ENCODE assay signal across 13 cellular contexts in genomic region chr1:31739281-31739853, GRCh38. TPM values are rescaled to one million over a fixed set of nuclear protein-coding genes. Genes with fewer than 3 reads are reported as not detected.
DNase-seq lines count a peak whose midpoint lies in the region; ATAC-seq and TF ChIP-seq lines count a peak whose summit lies in the region.
"Had no signal": no experiment of that assay in that cellular context is flagged by ENCODE, and none has a peak within 500 bp of the region (broad histone marks: within the 10 kb centered on the region; RNA-seq: fewer than 3 reads in every experiment).

No MANE protein-coding gene starts in this region.

- no peaks in the 10 kb centered on the region for H3K9me3 Mint-ChIP-seq in CD8-positive, alpha-beta memory T cell
- H3K9me3 Mint-ChIP-seq in naive thymus-derived CD4-positive, alpha-beta T cell = no peaks in the 10 kb centered on the region
- H3K9me3 Mint-ChIP-seq in mesothelial cell of epicardium = no peaks in the 10 kb centered on the region

- no peaks in the 10 kb centered on the region for H3K36me3 Mint-ChIP-seq in CD8-positive, alpha-beta memory T cell
- H3K36me3 Mint-ChIP-seq in naive thymus-derived CD4-positive, alpha-beta T cell = no peaks in the 10 kb centered on the region
- no peaks in the 10 kb centered on the region for H3K36me3 Mint-ChIP-seq in mesothelial cell of epicardium

- peak overlapping the region in 5 of 8 donors; percentile 2 to 69 (median 51) for H3K27ac Mint-ChIP-seq in CD8-positive, alpha-beta memory T cell
- peak overlapping the region in 4 of 9 donors; percentile 1 to 73 (median 50) for H3K27ac Mint-ChIP-seq in naive thymus-derived CD4-positive, alpha-beta T cell
- H3K27ac Mint-ChIP-seq in mesothelial cell of epicardium = no peak overlapping the region

- CTCF ChIA-PET in CD8-positive, alpha-beta memory T cell (lab: Charles Lee) = no interaction called here
- CTCF ChIA-PET in naive thymus-derived CD4-positive, alpha-beta T cell (lab: Charles Lee) = no interaction called here

- H3K27me3 Mint-ChIP-seq in CD8-positive, alpha-beta memory T cell = no peaks in the 10 kb centered on the region
- no peaks in the 10 kb centered on the region for H3K27me3 Mint-ChIP-seq in naive thymus-derived CD4-positive, alpha-beta T cell
- peaks cover 4% of the 10 kb centered on the region for H3K27me3 Mint-ChIP-seq in mesothelial cell of epicardium (ENCODE audit: low read depth)

- H3K4me3 ChIP-seq in CD8-positive, alpha-beta memory T cell (ENCODE audit: low read length) = no peak overlapping the region
- H3K4me3 ChIP-seq in SK-N-MC = peak overlapping the region; percentile 28; the same call in 1 of the 2 replicates
- H3K4me3 ChIP-seq in naive thymus-derived CD4-positive, alpha-beta T cell (ENCODE audit: low read length) = no peak overlapping the region
- no peak overlapping the region for H3K4me3 ChIP-seq in mesendoderm (ENCODE audit: low read length)
- no peak overlapping the region for H3K4me3 ChIP-seq in WERI-Rb-1 (ENCODE audit: low read depth, low read length)
- H3K4me3 ChIP-seq: SJCRH30, thoracic aorta had no signal

- H3K4ac ChIP-seq in mesendoderm (ENCODE audit: low read depth, low read length) = no peak overlapping the region

- ATAC-seq in naive thymus-derived CD4-positive, alpha-beta T cell = peak; percentile 57

- H2AK5ac ChIP-seq in mesendoderm (ENCODE audit: low read length) = no peak overlapping the region

- peaks cover 9% of the 10 kb centered on the region for H3K4me1 ChIP-seq in CD8-positive, alpha-beta memory T cell (ENCODE audit: insufficient read depth, low read length)
- peaks cover 0 to 7% of the 10 kb centered on the region in 2 donors for H3K4me1 ChIP-seq in naive thymus-derived CD4-positive, alpha-beta T cell (ENCODE audit: control insufficient read depth in 2 of 2, insufficient read depth in 2 of 2, low read length in 2 of 2)
- no peaks in the 10 kb centered on the region for H3K4me1 ChIP-seq in mesendoderm (ENCODE audit: control insufficient read depth, low read depth, low read length)
- H3K4me1 ChIP-seq: SJCRH30 had no signal

- H4K8ac ChIP-seq in mesendoderm (ENCODE audit: low read depth, low read length) = no peak overlapping the region

- H3K23ac ChIP-seq in mesendoderm (ENCODE audit: low read length) = no peak overlapping the region

- DNase-seq in CD8-positive, alpha-beta memory T cell = peak in 1 of 5 donors; percentile 21
- DNase-seq in SK-N-MC (ENCODE audit: low read depth, low spot score) = no peak
- DNase-seq in activated naive CD4-positive, alpha-beta T cell treated with Interleukin-2 at 50 U/mL for 16 hours = peak; percentile 53
- DNase-seq in naive thymus-derived CD4-positive, alpha-beta T cell = peak in 1 of 9 donors; percentile 46
- DNase-seq in mesendoderm = no peak
- DNase-seq in WERI-Rb-1 = no peak
- DNase-seq in mesothelial cell of epicardium (ENCODE audit: low spot score in 2 of 2, unreplicated experiment in 2 of 2) = no peak
- no peak for DNase-seq in LoVo (ENCODE audit: low spot score)
- DNase-seq: HCEC 1CT, NCI-H1930, SJCRH30, small intestine had no signal

- peaks cover 10 to 18% (median 10%) of the 10 kb centered on the region in 3 donors for H3K4me1 Mint-ChIP-seq in CD8-positive, alpha-beta memory T cell
- peaks cover 7 to 18% (median 16%) of the 10 kb centered on the region in 7 donors for H3K4me1 Mint-ChIP-seq in naive thymus-derived CD4-positive, alpha-beta T cell
- H3K4me1 Mint-ChIP-seq in mesothelial cell of epicardium = no peaks in the 10 kb centered on the region

- H3K4me3 Mint-ChIP-seq in CD8-positive, alpha-beta memory T cell = peak overlapping the region in 2 of 7 donors; percentile 5 to 24
- peak overlapping the region in 5 of 10 donors; percentile 4 to 67 (median 38) for H3K4me3 Mint-ChIP-seq in naive thymus-derived CD4-positive, alpha-beta T cell
- no peak overlapping the region for H3K4me3 Mint-ChIP-seq in mesothelial cell of epicardium

- H2BK120ac ChIP-seq in mesendoderm (ENCODE audit: low read depth, low read length) = no peak overlapping the region

- no peaks in the 10 kb centered on the region for H3K27me3 ChIP-seq in CD8-positive, alpha-beta memory T cell (ENCODE audit: insufficient read depth, low read length, poor library complexity, severe bottlenecking)
- no peaks in the 10 kb centered on the region for H3K27me3 ChIP-seq in naive thymus-derived CD4-positive, alpha-beta T cell (ENCODE audit: control insufficient read depth in 2 of 2, insufficient read depth in 2 of 2, low read length in 2 of 2)
- no peaks in the 10 kb centered on the region for H3K27me3 ChIP-seq in mesendoderm (ENCODE audit: insufficient read depth, low read length, poor library complexity)
- H3K27me3 ChIP-seq in WERI-Rb-1 (ENCODE audit: insufficient read depth, low read depth, severe bottlenecking) = no peaks in the 10 kb centered on the region

- no peak overlapping the region for H3K4me2 ChIP-seq in mesendoderm (ENCODE audit: low read length)

- no peak overlapping the region for H4K5ac ChIP-seq in mesendoderm (ENCODE audit: low read length)

- POLR2A ChIA-PET in CD8-positive, alpha-beta memory T cell (lab: Charles Lee) = no interaction called here
- POLR2A ChIA-PET in naive thymus-derived CD4-positive, alpha-beta T cell (lab: Charles Lee) = no interaction called here

- no peaks in the 10 kb centered on the region for H3K79me2 ChIP-seq in mesendoderm (ENCODE audit: control insufficient read depth, insufficient read depth, low read length)

- intact Hi-C loops in naive thymus-derived CD4-positive, alpha-beta T cell (cut with micrococcal nuclease) = no loop called here

- no peak overlapping the region for H2BK5ac ChIP-seq in mesendoderm (ENCODE audit: low read length)

- H3K9me3 ChIP-seq in CD8-positive, alpha-beta memory T cell (ENCODE audit: low read length) = no peaks in the 10 kb centered on the region
- H3K9me3 ChIP-seq in SK-N-MC (ENCODE audit: low read depth, low read length) (no peaks in the 10 kb centered on the region), WERI-Rb-1 (ENCODE audit: severe bottlenecking) (no peaks in the 10 kb centered on the region)
- no peaks in the 10 kb centered on the region for H3K9me3 ChIP-seq in naive thymus-derived CD4-positive, alpha-beta T cell (ENCODE audit: control insufficient read depth in 2 of 3, low read length in 3 of 3)
- H3K9me3 ChIP-seq: SJCRH30, thoracic aorta had no signal

- H3K56ac ChIP-seq in mesendoderm (ENCODE audit: low read length) = no peak overlapping the region

- no peak overlapping the region for H3K27ac ChIP-seq in CD8-positive, alpha-beta memory T cell (ENCODE audit: low read depth, low read length)
- H3K27ac ChIP-seq in SK-N-MC = no peak overlapping the region
- H3K27ac ChIP-seq in naive thymus-derived CD4-positive, alpha-beta T cell (ENCODE audit: low read depth, low read length) = no peak overlapping the region
- H3K27ac ChIP-seq in mesendoderm (ENCODE audit: low read depth, low read length) = no peak overlapping the region
- H3K27ac ChIP-seq in WERI-Rb-1 = no peak overlapping the region
- H3K27ac ChIP-seq: SJCRH30, thoracic aorta had no signal

- H3K36me3 ChIP-seq in CD8-positive, alpha-beta memory T cell (ENCODE audit: insufficient read depth, low read length) = no peaks in the 10 kb centered on the region
- H3K36me3 ChIP-seq in SK-N-MC (ENCODE audit: insufficient read depth, low read length) (no peaks in the 10 kb centered on the region; the same call in 1 of the 2 replicates), mesendoderm (ENCODE audit: control insufficient read depth, insufficient read depth, low read length) (no peaks in the 10 kb centered on the region), WERI-Rb-1 (peaks cover 8% of the 10 kb centered on the region)
- no peaks in the 10 kb centered on the region for H3K36me3 ChIP-seq in naive thymus-derived CD4-positive, alpha-beta T cell (ENCODE audit: control insufficient read depth in 2 of 3, insufficient read depth in 3 of 3, low read length in 3 of 3)
- H3K36me3 ChIP-seq: SJCRH30, thoracic aorta had no signal

- TF ChIP-seq CTCF in WERI-Rb-1 (IDR thresholded peaks at IDR 0.05; ENCODE audit: low read depth, low read length) (no peak), mesothelial cell of epicardium (IDR thresholded peaks at IDR 0.05; ENCODE audit: unreplicated experiment) (no peak)

- no peak overlapping the region for H2BK15ac ChIP-seq in mesendoderm (replicated peaks; ENCODE audit: low read depth)

- H3K79me1 ChIP-seq in mesendoderm (ENCODE audit: low read length) = no peaks in the 10 kb centered on the region

- no peak overlapping the region for H3K18ac ChIP-seq in mesendoderm (ENCODE audit: low read length)

- H3K9ac ChIP-seq in SK-N-MC (ENCODE audit: insufficient read length) (no peak overlapping the region), mesendoderm (ENCODE audit: low read length) (no peak overlapping the region)

- no CpG with 5 or more reads among the region's 16 CpGs for WGBS in mesendoderm (ENCODE audit: extremely low coverage, insufficient coverage, low lambda C conversion rate)

RNA-seq across cellular contexts. Expression of gene ADGRB2, which starts 24.8 kb away (rescaled TPM):
- under 1 TPM; 0.35 to 0.57 TPM for total RNA-seq in CD8-positive, alpha-beta memory T cell
- polyA plus RNA-seq in CD8-positive, alpha-beta memory T cell = 0.24 TPM
- 1 to 10 TPM in 1 of 5 experiments, under 1 TPM in 4; 0.11 to 4.3 (median 0.43) TPM for total RNA-seq in naive thymus-derived CD4-positive, alpha-beta T cell
- not detected for polyA plus RNA-seq in naive thymus-derived CD4-positive, alpha-beta T cell
- 4.9 TPM for polyA plus RNA-seq in mesendoderm (2013, experiment 1 of 2)
- 5.2 TPM for polyA plus RNA-seq in mesendoderm (2013, experiment 2 of 2)
- total RNA-seq in mesothelial cell of epicardium = 21.5 to 24.0 TPM (median 21.9 TPM) in 3 replicates

RNA-seq across cellular contexts. Expression of gene COL16A1, which starts 35.5 kb away (rescaled TPM):
- total RNA-seq in CD8-positive, alpha-beta memory T cell = under 1 TPM in 1 of 2 experiments, not detected in 1; 0.85 TPM
- polyA plus RNA-seq in CD8-positive, alpha-beta memory T cell = not detected
- total RNA-seq in naive thymus-derived CD4-positive, alpha-beta T cell = under 1 TPM in 1 of 5 experiments, not detected in 4; 0.37 TPM
- polyA plus RNA-seq in naive thymus-derived CD4-positive, alpha-beta T cell = under 1 TPM in 1 of 2 donors, not detected in 1; 0.31 TPM
- 3.3 TPM for polyA plus RNA-seq in mesendoderm (2013, experiment 1 of 2)
- polyA plus RNA-seq in mesendoderm (2013, experiment 2 of 2) = 3.5 TPM
- total RNA-seq in mesothelial cell of epicardium = 365 to 389 TPM (median 380 TPM) in 3 replicates

Comparison
In these comparisons a context has a peak if more than half of its experiments do, and no peak if none do; other contexts are left out.
1. RNA of gene COL16A1, which starts 35.5 kb away (total RNA-seq): 365 to 389 TPM in mesothelial cell of epicardium; 0.85 TPM in CD8-positive, alpha-beta memory T cell and 0.37 TPM in naive thymus-derived CD4-positive, alpha-beta T cell; every median in the first group is over 100 times any median in the second.